14 cellular contexts compared by ENCODE assay signal in the genomic region with DNA sequence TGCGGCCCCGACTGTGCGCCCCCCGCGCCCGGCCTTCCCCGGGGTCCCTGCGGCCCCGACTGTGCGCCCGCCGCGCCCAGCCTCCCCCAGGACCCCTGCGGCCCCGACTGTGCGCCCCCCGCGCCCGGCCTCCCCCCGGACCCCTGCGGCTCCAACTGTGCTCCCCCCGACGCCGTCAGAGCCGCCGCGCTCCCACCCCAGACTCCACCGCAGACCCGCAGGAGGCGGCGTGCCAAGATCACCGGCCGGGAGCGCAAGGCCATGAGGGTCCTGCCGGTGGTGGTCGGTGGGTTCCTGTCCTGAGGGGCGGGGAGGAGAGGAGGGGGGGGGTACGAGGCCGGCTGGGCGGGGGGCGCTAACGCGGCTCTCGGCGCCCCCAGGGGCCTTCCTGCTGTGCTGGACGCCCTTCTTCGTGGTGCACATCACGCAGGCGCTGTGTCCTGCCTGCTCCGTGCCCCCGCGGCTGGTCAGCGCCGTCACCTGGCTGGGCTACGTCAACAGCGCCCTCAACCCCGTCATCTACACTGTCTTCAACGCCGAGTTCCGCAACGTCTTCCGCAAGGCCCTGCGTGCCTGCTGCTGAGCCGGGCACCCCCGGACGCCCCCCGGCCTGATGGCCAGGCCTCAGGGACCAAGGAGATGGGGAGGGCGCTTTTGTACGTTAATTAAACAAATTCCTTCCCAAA. TPM values are rescaled to one million over a fixed set of nuclear protein-coding genes. Genes with fewer than 3 reads are reported as not detected.
DNase-seq lines count a peak whose midpoint lies in the region; ATAC-seq and TF ChIP-seq lines count a peak whose summit lies in the region.
"Had no signal": no experiment of that assay in that cellular context is flagged by ENCODE, and none has a peak within 500 bp of the region (broad histone marks: within the 10 kb centered on the region; RNA-seq: fewer than 3 reads in every experiment).

No MANE protein-coding gene starts in this region.

- CTCF ChIA-PET in activated CD8-positive, alpha-beta T cell treated with anti-CD3 and anti-CD28 coated beads, Interleukin-2, amount 10 ng/mL, durations not matched to agents 7 days and 5 days (lab: Charles Lee), result no interaction called here
- CTCF ChIA-PET in naive thymus-derived CD4-positive, alpha-beta T cell (lab: Charles Lee), result no interaction called here

- peaks cover 32% of the 10 kb centered on the region for H3K27me3 Mint-ChIP-seq in activated CD8-positive, alpha-beta T cell treated with anti-CD3 and anti-CD28 coated beads, Interleukin-2, amount 10 ng/mL, durations not matched to agents 7 days and 5 days (ENCODE audit: low read depth)
- H3K27me3 Mint-ChIP-seq in naive thymus-derived CD4-positive, alpha-beta T cell, result peaks cover 11 to 36% (median 22%) of the 10 kb centered on the region in 5 donors

- POLR2A ChIA-PET in activated CD8-positive, alpha-beta T cell treated with anti-CD3 and anti-CD28 coated beads, Interleukin-2, amount 10 ng/mL, durations not matched to agents 7 days and 5 days (lab: Charles Lee), result interaction anchor here (0.7 kb wide), 1 partner anchor 26 kb away, joined by 3 read pairs; no protein-coding TSS in a partner anchor
- POLR2A ChIA-PET in naive thymus-derived CD4-positive, alpha-beta T cell (lab: Charles Lee), result interaction anchor here (1.0 kb wide), 1 partner anchor 84 kb away, joined by 4 read pairs; no protein-coding TSS in a partner anchor

- H3K4me1 ChIP-seq in naive thymus-derived CD4-positive, alpha-beta T cell (ENCODE audit: control insufficient read depth in 2 of 2, insufficient read depth in 2 of 2, low read length in 2 of 2), result no peaks in the 10 kb centered on the region

- H3K36me3 Mint-ChIP-seq in activated CD8-positive, alpha-beta T cell treated with anti-CD3 and anti-CD28 coated beads, Interleukin-2, amount 10 ng/mL, durations not matched to agents 7 days and 5 days (ENCODE audit: low read depth), result peaks cover 4% of the 10 kb centered on the region
- peaks cover 0 to 5% (median 0%) of the 10 kb centered on the region in 5 donors for H3K36me3 Mint-ChIP-seq in naive thymus-derived CD4-positive, alpha-beta T cell

- no peak overlapping the region for H3K4me3 ChIP-seq in naive thymus-derived CD4-positive, alpha-beta T cell (ENCODE audit: low read length)
- no peak overlapping the region for H3K4me3 ChIP-seq in brain microvascular endothelial cell (ENCODE audit: low read depth, low read length)
- H3K4me3 ChIP-seq: psoas muscle had no signal

- peak overlapping the region; percentile 61 for H3K27ac Mint-ChIP-seq in activated CD8-positive, alpha-beta T cell treated with anti-CD3 and anti-CD28 coated beads, Interleukin-2, amount 10 ng/mL, durations not matched to agents 7 days and 5 days
- peak overlapping the region in 3 of 9 donors; percentile 46 to 75 (median 63) for H3K27ac Mint-ChIP-seq in naive thymus-derived CD4-positive, alpha-beta T cell
- H3K27ac Mint-ChIP-seq: brain had no signal

- intact Hi-C loops in naive thymus-derived CD4-positive, alpha-beta T cell (cut with micrococcal nuclease), result no loop called here

- no peaks in the 10 kb centered on the region for H3K9me3 Mint-ChIP-seq in activated CD8-positive, alpha-beta T cell treated with anti-CD3 and anti-CD28 coated beads, Interleukin-2, amount 10 ng/mL, durations not matched to agents 7 days and 5 days (ENCODE audit: insufficient read depth)
- H3K9me3 Mint-ChIP-seq in naive thymus-derived CD4-positive, alpha-beta T cell, result no peaks in the 10 kb centered on the region
- H3K9me3 Mint-ChIP-seq: activated T-cell treated with anti-CD3 and anti-CD28 coated beads, Interleukin-2, amount 50 U/mL, for 4 hours; brain had no signal

- no peak overlapping the region for H3K27ac ChIP-seq in naive thymus-derived CD4-positive, alpha-beta T cell (ENCODE audit: low read depth, low read length)
- no peak overlapping the region for H3K27ac ChIP-seq in brain microvascular endothelial cell
- H3K27ac ChIP-seq: psoas muscle had no signal

- ATAC-seq in activated CD8-positive, alpha-beta T cell treated with anti-CD3 and anti-CD28 coated beads, Interleukin-2, amount 10 ng/mL, durations not matched to agents 7 days and 5 days, result no peak
- ATAC-seq in naive thymus-derived CD4-positive, alpha-beta T cell, result peak; percentile 70
- ATAC-seq: psoas muscle had no signal

- DNase-seq in GM13976 (ENCODE audit: low spot score), result peak; percentile 56
- DNase-seq in activated CD8-positive, alpha-beta T cell treated with anti-CD3 and anti-CD28 coated beads, Interleukin-2, amount 10 ng/mL, durations not matched to agents 7 days and 5 days, result no peak
- DNase-seq in naive thymus-derived CD4-positive, alpha-beta T cell, result no peak
- no peak for DNase-seq in brain microvascular endothelial cell
- no peak for DNase-seq in stimulated activated CD4-positive, alpha-beta T cell treated with anti-CD3 and anti-CD28 coated beads, Interleukin-2, amount 100 ng/mL, for 24 hours
- DNase-seq in cerebellar nuclear complex (lab: John Stamatoyannopoulos, UW), result no peak
- DNase-seq: activated T-cell treated with anti-CD3 and anti-CD28 coated beads, Interleukin-2, amount 50 U/mL, for 4 hours; hippocampal formation; mesendoderm; NCI-H1105 treated with DMSO at 0.1 percent for 48 hours; NCI-H524; psoas muscle; stimulated activated CD4-positive, alpha-beta T cell treated with anti-CD3 and anti-CD28 coated beads, Interleukin-2, amount 100 ng/mL, for 48 hours had no signal

- H3K4me1 Mint-ChIP-seq in activated CD8-positive, alpha-beta T cell treated with anti-CD3 and anti-CD28 coated beads, Interleukin-2, amount 10 ng/mL, durations not matched to agents 7 days and 5 days (ENCODE audit: low read depth), result peaks cover 16% of the 10 kb centered on the region
- peaks cover 7 to 18% (median 16%) of the 10 kb centered on the region in 7 donors for H3K4me1 Mint-ChIP-seq in naive thymus-derived CD4-positive, alpha-beta T cell

- H3K27me3 ChIP-seq in naive thymus-derived CD4-positive, alpha-beta T cell (ENCODE audit: control insufficient read depth in 2 of 2, insufficient read depth in 2 of 2, low read length in 2 of 2), result peaks cover 6 to 16% of the 10 kb centered on the region in 2 donors
- H3K27me3 ChIP-seq in brain microvascular endothelial cell (replicated peaks), result peaks cover 33% of the 10 kb centered on the region

- H3K36me3 ChIP-seq in naive thymus-derived CD4-positive, alpha-beta T cell (ENCODE audit: control insufficient read depth in 2 of 3, insufficient read depth in 3 of 3, low read length in 3 of 3), result peaks cover 0 to 15% (median 3%) of the 10 kb centered on the region in 3 experiments
- H3K36me3 ChIP-seq in brain microvascular endothelial cell (replicated peaks), result peaks cover 6% of the 10 kb centered on the region

- in situ Hi-C loops in GM13976 (cut with MboI; ENCODE audit: low sequenced_read_pairs, unreplicated experiment) (no loop called here), brain microvascular endothelial cell (cut with HindIII; ENCODE audit: low pct_ligation_motif_present, low sequenced_read_pairs) (no loop called here)

- no peaks in the 10 kb centered on the region for H3K9me3 ChIP-seq in naive thymus-derived CD4-positive, alpha-beta T cell (ENCODE audit: control insufficient read depth in 2 of 3, low read length in 3 of 3)
- H3K9me3 ChIP-seq: psoas muscle had no signal

- TF ChIP-seq CTCF in GM13976 (IDR thresholded peaks at IDR 0.05; ENCODE audit: borderline replicate concordance, control extremely low read depth, extremely low read depth, insufficient read depth, missing control alignments) (no peak), brain microvascular endothelial cell (IDR thresholded peaks at IDR 0.05; ENCODE audit: low read depth, low read length, missing control alignments) (no peak)

- H3K4me3 Mint-ChIP-seq in activated CD8-positive, alpha-beta T cell treated with anti-CD3 and anti-CD28 coated beads, Interleukin-2, amount 10 ng/mL, durations not matched to agents 7 days and 5 days, result no peak overlapping the region
- peak overlapping the region in 9 of 10 donors; percentile 58 to 89 (median 68) for H3K4me3 Mint-ChIP-seq in naive thymus-derived CD4-positive, alpha-beta T cell
- H3K4me3 Mint-ChIP-seq: activated T-cell treated with anti-CD3 and anti-CD28 coated beads, Interleukin-2, amount 50 U/mL, for 4 hours; brain had no signal

RNA-seq across cellular contexts. Expression of gene DRD4, which starts 3.1 kb away (rescaled TPM):
- under 1 TPM; 0.42 to 0.76 TPM for total RNA-seq in activated CD8-positive, alpha-beta T cell treated with anti-CD3 and anti-CD28 coated beads, Interleukin-2, amount 10 ng/mL, durations not matched to agents 7 days and 5 days
- 1 to 10 TPM in 2 of 5 experiments, under 1 TPM in 3; 0.27 to 1.9 (median 0.75) TPM for total RNA-seq in naive thymus-derived CD4-positive, alpha-beta T cell
- polyA plus RNA-seq in naive thymus-derived CD4-positive, alpha-beta T cell, result not detected

RNA-seq across cellular contexts. Expression of gene SCT, which starts 13.2 kb away (rescaled TPM):
- not detected for total RNA-seq in activated CD8-positive, alpha-beta T cell treated with anti-CD3 and anti-CD28 coated beads, Interleukin-2, amount 10 ng/mL, durations not matched to agents 7 days and 5 days
- total RNA-seq in naive thymus-derived CD4-positive, alpha-beta T cell, result not detected
- not detected for polyA plus RNA-seq in naive thymus-derived CD4-positive, alpha-beta T cell
- total RNA-seq: activated T-cell treated with anti-CD3 and anti-CD28 coated beads, Interleukin-2, amount 50 U/mL, for 4 hours had no signal

RNA-seq across cellular contexts. Expression of gene CDHR5, which starts 15.4 kb away (rescaled TPM):
- total RNA-seq in activated CD8-positive, alpha-beta T cell treated with anti-CD3 and anti-CD28 coated beads, Interleukin-2, amount 10 ng/mL, durations not matched to agents 7 days and 5 days, result not detected
- total RNA-seq in naive thymus-derived CD4-positive, alpha-beta T cell, result not detected
- polyA plus RNA-seq in naive thymus-derived CD4-positive, alpha-beta T cell, result not detected
- total RNA-seq: activated T-cell treated with anti-CD3 and anti-CD28 coated beads, Interleukin-2, amount 50 U/mL, for 4 hours had no signal

RNA-seq across cellular contexts. Expression of gene IRF7, which starts 24.4 kb away (rescaled TPM):
- 100 to 1,000 TPM; 120 to 136 TPM for total RNA-seq in activated CD8-positive, alpha-beta T cell treated with anti-CD3 and anti-CD28 coated beads, Interleukin-2, amount 10 ng/mL, durations not matched to agents 7 days and 5 days
- total RNA-seq in naive thymus-derived CD4-positive, alpha-beta T cell, result 100 to 1,000 TPM in 1 of 5 experiments, 10 to 100 TPM in 4; 57.0 to 134 (median 64.6) TPM
- polyA plus RNA-seq in naive thymus-derived CD4-positive, alpha-beta T cell, result 10 to 100 TPM; 25.9 to 50.0 TPM

RNA-seq across cellular contexts. Expression of gene DEAF1, which starts 54.9 kb away (rescaled TPM):
- 10 to 100 TPM; 34.1 to 36.7 TPM for total RNA-seq in activated CD8-positive, alpha-beta T cell treated with anti-CD3 and anti-CD28 coated beads, Interleukin-2, amount 10 ng/mL, durations not matched to agents 7 days and 5 days
- total RNA-seq in naive thymus-derived CD4-positive, alpha-beta T cell, result 100 to 1,000 TPM in 1 of 5 experiments, 10 to 100 TPM in 4; 44.5 to 117 (median 54.2) TPM
- polyA plus RNA-seq in naive thymus-derived CD4-positive, alpha-beta T cell, result 10 to 100 TPM; 33.0 to 71.8 TPM
